In the genomic region with DNA sequence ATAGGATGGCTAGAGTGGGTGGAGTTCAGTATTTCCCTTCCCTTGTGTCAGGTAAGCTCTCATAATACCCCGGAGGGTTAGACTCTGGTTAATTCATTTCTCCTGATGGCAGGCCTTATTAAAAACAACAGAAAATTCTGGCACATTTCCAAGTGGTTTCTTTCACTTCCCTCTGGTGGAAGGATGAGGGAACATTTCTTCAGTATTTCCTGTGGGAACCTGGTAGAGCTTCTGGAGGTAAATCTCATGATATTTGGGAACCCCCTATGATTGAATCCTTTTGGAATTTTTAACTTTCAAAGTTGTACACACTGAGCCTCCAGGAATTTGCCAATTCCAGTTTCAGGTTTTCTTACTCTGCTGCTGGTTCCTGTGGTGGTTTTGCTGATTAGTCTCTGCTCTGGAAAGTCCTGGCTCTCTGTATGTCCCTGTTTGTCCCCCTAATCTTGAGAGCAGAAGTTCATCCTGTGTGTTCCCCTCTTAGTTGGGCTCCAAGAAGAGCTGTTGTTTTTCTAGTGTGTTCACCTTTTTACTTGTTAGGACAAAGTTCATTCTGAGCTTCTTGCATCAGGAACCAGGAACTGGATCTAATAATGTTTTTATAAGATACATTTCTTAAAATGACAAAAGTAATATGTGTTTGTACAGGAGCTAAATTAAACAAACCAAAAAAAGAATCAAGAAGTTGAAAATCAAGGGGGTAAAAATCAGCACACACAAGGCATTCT, we compare ENCODE assay signal across 14 cellular contexts. TPM values are rescaled to one million over a fixed set of nuclear protein-coding genes. Genes with fewer than 3 reads are reported as not detected.
DNase-seq lines count a peak whose midpoint lies in the region; ATAC-seq and TF ChIP-seq lines count a peak whose summit lies in the region.
"Had no signal": no experiment of that assay in that cellular context is flagged by ENCODE, and none has a peak within 500 bp of the region (broad histone marks: within the 10 kb centered on the region; RNA-seq: fewer than 3 reads in every experiment).

No MANE protein-coding gene starts in this region.

- H3K9me3 Mint-ChIP-seq in neural crest cell = no peaks in the 10 kb centered on the region
- H3K9me3 Mint-ChIP-seq: activated naive CD4-positive, alpha-beta T cell treated with anti-CD3 and anti-CD28 coated beads, Interleukin-2, amount 50 U/mL, for 72 hours had no signal

- H3K27ac ChIP-seq in brain microvascular endothelial cell (no peak overlapping the region), sigmoid colon (no peak overlapping the region)
- H3K27ac ChIP-seq: lower lobe of right lung had no signal

- TF ChIP-seq CTCF in brain microvascular endothelial cell (IDR thresholded peaks at IDR 0.05; ENCODE audit: low read depth, low read length, missing control alignments) (peak; percentile 15), neural crest cell (conservative IDR thresholded peaks at IDR 0.05) (peak; percentile 50), sigmoid colon (IDR thresholded peaks at IDR 0.05) (no peak)

- no peaks in the 10 kb centered on the region for H3K9me3 ChIP-seq in sigmoid colon
- H3K9me3 ChIP-seq: lower lobe of right lung had no signal

- no peak for TF ChIP-seq POLR2A in sigmoid colon (IDR thresholded peaks at IDR 0.05)

- H3K27me3 Mint-ChIP-seq in neural crest cell (ENCODE audit: low read depth) = no peaks in the 10 kb centered on the region

- H3K4me3 ChIP-seq in brain microvascular endothelial cell (ENCODE audit: low read depth, low read length) (no peak overlapping the region), sigmoid colon (no peak overlapping the region)
- H3K4me3 ChIP-seq: lower lobe of right lung had no signal

- no peak overlapping the region for H3K4me3 Mint-ChIP-seq in neural crest cell
- H3K4me3 Mint-ChIP-seq: activated CD8-positive, alpha-beta T cell treated with anti-CD3 and anti-CD28 coated beads, Interleukin-2, amount 10 ng/mL, durations not matched to agents 7 days and 5 days had no signal

- peak; percentile 11 for DNase-seq in G401 (ENCODE audit: low spot score)
- DNase-seq in MV-4-11 (lab: John Stamatoyannopoulos, UW) = peak; percentile 8
- no peak for DNase-seq in brain microvascular endothelial cell
- DNase-seq in neural crest cell (ENCODE audit: low read depth, low spot score) = no peak
- DNase-seq in activated naive CD4-positive, alpha-beta T cell treated with anti-CD3 and anti-CD28 coated beads, Interleukin-2, amount 50 U/mL, for 16 hours = no peak
- no peak for DNase-seq in sigmoid colon
- DNase-seq in stimulated activated CD4-positive, alpha-beta T cell treated with anti-CD3 and anti-CD28 coated beads, Interleukin-4, amount 100 ng/mL, for 24 hours = no peak
- DNase-seq: activated CD8-positive, alpha-beta T cell treated with anti-CD3 and anti-CD28 coated beads, Interleukin-2, amount 10 ng/mL, durations not matched to agents 7 days and 5 days; DMS79 treated with DMSO at 0.1 percent for 48 hours; lower lobe of right lung; NCI-H1092 treated with DMSO at 0.1 percent for 48 hours; T-helper 2 cell had no signal

- peaks cover 0 to 3% (median 0%) of the 10 kb centered on the region in 4 donors for H3K4me1 ChIP-seq in sigmoid colon
- H3K4me1 ChIP-seq: lower lobe of right lung had no signal

- no peak for ATAC-seq in HG03432 (IDR thresholded peaks at IDR 0.05; ENCODE audit: unreplicated experiment)
- ATAC-seq: activated CD8-positive, alpha-beta T cell treated with anti-CD3 and anti-CD28 coated beads, Interleukin-2, amount 10 ng/mL, durations not matched to agents 7 days and 5 days; activated naive CD4-positive, alpha-beta T cell treated with anti-CD3 and anti-CD28 coated beads, Interleukin-2, amount 50 U/mL, for 72 hours; lower lobe of right lung had no signal

- H3K27me3 ChIP-seq in brain microvascular endothelial cell (replicated peaks) (no peaks in the 10 kb centered on the region), sigmoid colon (no peaks in the 10 kb centered on the region)

- H3K4me1 Mint-ChIP-seq in neural crest cell = peaks cover 4% of the 10 kb centered on the region

- H3K36me3 Mint-ChIP-seq in neural crest cell (ENCODE audit: low read depth) = no peaks in the 10 kb centered on the region
- H3K36me3 Mint-ChIP-seq: activated naive CD4-positive, alpha-beta T cell treated with anti-CD3 and anti-CD28 coated beads, Interleukin-2, amount 50 U/mL, for 72 hours had no signal

- 2 to 7% methylated on average over 1 of the region's 1 CpG for WGBS in sigmoid colon, 2 donors

- intact Hi-C loops in sigmoid colon (cut with DNase I) = no loop called here

- no peak overlapping the region for H3K27ac Mint-ChIP-seq in neural crest cell (ENCODE audit: unreplicated experiment)
- H3K27ac Mint-ChIP-seq: activated CD8-positive, alpha-beta T cell treated with anti-CD3 and anti-CD28 coated beads, Interleukin-2, amount 10 ng/mL, durations not matched to agents 7 days and 5 days had no signal

- in situ Hi-C loops in G401 (cut with HindIII; ENCODE audit: low sequenced_read_pairs) (no loop called here), brain microvascular endothelial cell (cut with HindIII; ENCODE audit: low pct_ligation_motif_present, low sequenced_read_pairs) (no loop called here)

- TF ChIP-seq EP300 in sigmoid colon (IDR thresholded peaks at IDR 0.05) = no peak

- H3K36me3 ChIP-seq in brain microvascular endothelial cell (replicated peaks) (no peaks in the 10 kb centered on the region), sigmoid colon (no peaks in the 10 kb centered on the region)
- H3K36me3 ChIP-seq: lower lobe of right lung had no signal

RNA-seq across cellular contexts. Expression of gene CHRNA7, which starts 12.1 kb away (rescaled TPM):
- total RNA-seq in G401 (2014; rRNA removed; shearing (Covaris generic)) = 0.20 and 1.3 TPM in 2 replicates
- total RNA-seq in neural crest cell (6.8 and 9.5 TPM in 2 replicates), sigmoid colon (1 to 10 TPM in 2 of 4 donors, under 1 TPM in 2; 0.54 to 3.9 (median 1.0) TPM)
- 1 to 10 TPM in 2 of 3 donors, not detected in 1; 1.4 to 7.8 TPM for polyA plus RNA-seq in sigmoid colon

Comparison
In these comparisons a context has a peak if more than half of its experiments do, and no peak if none do; other contexts are left out.
1. DNase-seq: peak in G401 (single experiment) and MV-4-11 (single experiment); none in brain microvascular endothelial cell (single experiment), neural crest cell (single experiment), activated naive CD4-positive, alpha-beta T cell treated with anti-CD3 and anti-CD28 coated beads, Interleukin-2, amount 50 U/mL, for 16 hours (single experiment), sigmoid colon (single experiment) and stimulated activated CD4-positive, alpha-beta T cell treated with anti-CD3 and anti-CD28 coated beads, Interleukin-4, amount 100 ng/mL, for 24 hours (single experiment).
2. CTCF ChIP-seq: peak in brain microvascular endothelial cell (single experiment) and neural crest cell (single experiment); none in sigmoid colon (0 of 4).